ENCODE assay signal across 1 cellular context in genomic region chr1:1846386-1846918, GRCh38.
TF ChIP-seq lines count a peak whose summit lies in the region.

No MANE protein-coding gene starts in this region.

TF ChIP-seq in GM23338, 12 proteins besides CTCF, POLR2A, EP300 and RAD21 (continued from another document):
- no peak for TF ChIP-seq ZNF462 (CRISPR knock-in tag; IDR thresholded peaks at IDR 0.05)
- no peak for TF ChIP-seq NANOG (IDR thresholded peaks at IDR 0.05; ENCODE audit: borderline replicate concordance)
- no peak for TF ChIP-seq JUNB (IDR thresholded peaks at IDR 0.05; ENCODE audit: unreplicated experiment)
- no peak for TF ChIP-seq REST (IDR thresholded peaks at IDR 0.05; ENCODE audit: unreplicated experiment)
- TF ChIP-seq ZNF114 (CRISPR knock-in tag; IDR thresholded peaks at IDR 0.05), result no peak
- TF ChIP-seq POLR2AphosphoS5 (IDR thresholded peaks at IDR 0.05; ENCODE audit: low read depth), result no peak
TF ChIP-seq in GM23338: peak in this region for 0.
